In the genomic region with DNA sequence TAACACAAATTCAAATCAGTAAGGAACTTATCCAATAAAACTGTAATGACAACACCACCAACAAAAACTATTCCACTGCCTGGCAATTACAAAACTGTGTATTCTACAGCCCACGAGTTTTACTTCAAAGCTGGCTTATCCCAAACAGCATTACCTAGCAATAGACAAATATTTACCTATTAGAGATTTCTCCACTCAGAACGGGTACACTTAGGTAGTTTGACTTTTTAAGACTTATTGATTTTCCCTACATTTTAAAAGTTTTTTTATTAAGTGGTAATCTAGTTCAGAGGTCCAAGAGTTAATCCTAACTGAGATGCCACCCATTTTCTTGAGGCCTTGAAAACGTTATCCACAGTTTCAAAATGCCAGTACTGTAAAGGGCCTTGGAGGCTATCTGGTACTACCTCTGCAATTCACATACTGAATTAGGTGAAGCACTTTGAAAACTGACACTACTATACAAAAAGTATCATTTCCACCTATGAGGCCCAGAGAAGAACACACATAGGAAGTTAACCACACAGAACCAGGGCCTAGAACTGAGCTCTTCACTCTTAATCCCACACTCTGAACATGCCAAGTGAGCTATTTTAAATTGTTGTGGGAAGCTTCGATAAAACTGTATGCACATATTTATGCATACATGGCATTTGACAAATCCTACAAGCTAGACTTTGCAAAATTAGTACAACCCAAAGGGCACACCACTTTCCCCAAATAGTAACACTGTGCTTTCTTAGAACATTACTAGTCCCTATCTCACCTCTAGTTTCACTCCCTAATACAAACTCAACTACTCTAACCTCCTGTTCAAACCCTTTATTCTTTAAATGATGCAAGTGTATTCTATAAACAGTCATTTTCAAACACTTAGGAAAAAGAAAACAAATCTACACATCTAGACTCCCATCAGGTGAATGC, we compare ENCODE assay signal across 8 cellular contexts. TPM values are rescaled to one million over a fixed set of nuclear protein-coding genes. Genes with fewer than 3 reads are reported as not detected.
DNase-seq lines count a peak whose midpoint lies in the region; ATAC-seq and TF ChIP-seq lines count a peak whose summit lies in the region.

No MANE protein-coding gene starts in this region.

- H2AK5ac ChIP-seq in mesenchymal stem cell (ENCODE audit: low read length, severe bottlenecking): no peak overlapping the region

- no peak overlapping the region for H2BK12ac ChIP-seq in mesenchymal stem cell (ENCODE audit: low read length in 2 of 2)

- H3K4me1 ChIP-seq in left ventricle myocardium inferior (peaks cover 62% of the 10 kb centered on the region), mesenchymal stem cell (ENCODE audit: control insufficient read depth, insufficient read depth, low read depth, low read length) (peaks cover 7% of the 10 kb centered on the region), vagina (peaks cover 56% of the 10 kb centered on the region)

- H3K4ac ChIP-seq in mesenchymal stem cell (ENCODE audit: low read depth in 1 of 2, low read length in 2 of 2): no peak overlapping the region

- no peak overlapping the region for H2BK15ac ChIP-seq in mesenchymal stem cell (ENCODE audit: low read depth, poor library complexity, severe bottlenecking)

- peak overlapping the region; percentile 95 for H3K4me3 ChIP-seq in left ventricle myocardium inferior
- H3K4me3 ChIP-seq in astrocyte of the spinal cord (ENCODE audit: low read depth, low read length): peak overlapping the region; percentile 69
- peak overlapping the region in 1 of 2 experiments; percentile 87 for H3K4me3 ChIP-seq in mesenchymal stem cell (ENCODE audit: insufficient read depth in 1 of 2, low read depth in 1 of 2, low read length in 2 of 2)
- peak overlapping the region; percentile 94 to 97 for H3K4me3 ChIP-seq in vagina

- H3K36me3 ChIP-seq in left ventricle myocardium inferior: no peaks in the 10 kb centered on the region
- H3K36me3 ChIP-seq in mesenchymal stem cell (ENCODE audit: control insufficient read depth in 1 of 2, insufficient read depth in 2 of 2, low read depth in 1 of 2, low read length in 2 of 2): no peaks in the 10 kb centered on the region
- H3K36me3 ChIP-seq in vagina: no peaks in the 10 kb centered on the region

- no peak overlapping the region for H4K91ac ChIP-seq in mesenchymal stem cell (ENCODE audit: low read length)

- TF ChIP-seq POLR2A in vagina (IDR thresholded peaks at IDR 0.05): no peak

- H3K27ac ChIP-seq in left ventricle myocardium inferior (replicated peaks) (peak overlapping the region; percentile 98), mesenchymal stem cell (ENCODE audit: low read length, poor library complexity, severe bottlenecking) (no peak overlapping the region), vagina (peak overlapping the region; percentile 98)

- no peak overlapping the region for H3K14ac ChIP-seq in mesenchymal stem cell (ENCODE audit: low read length in 2 of 2)

- H4K8ac ChIP-seq in mesenchymal stem cell (ENCODE audit: low read length): no peak overlapping the region

- no peak for DNase-seq in left ventricle myocardium inferior
- DNase-seq in Right ventricle myocardium superior: no peak
- peak; percentile 14 for DNase-seq in astrocyte of the spinal cord (ENCODE audit: low read depth, low spot score)
- no peak for DNase-seq in mesenchymal stem cell
- DNase-seq in vagina (ENCODE audit: extremely low spot score in 2 of 2): no peak
- no peak for DNase-seq in amygdala (lab: John Stamatoyannopoulos, UW)
- no peak for DNase-seq in MV-4-11 (lab: John Stamatoyannopoulos, UW)
- no peak for DNase-seq in activated CD4-positive, alpha-beta T cell treated with anti-CD3 and anti-CD28 coated beads for 4 hours

- intact Hi-C loops in left ventricle myocardium inferior (cut with micrococcal nuclease) (no loop called here), Right ventricle myocardium superior (cut with DNase I) (no loop called here), vagina (cut with DNase I) (loop anchor here (5.0 kb wide), 1 partner anchor 63 kb away; a partner anchor contains a TSS)

- H3K27me3 ChIP-seq in left ventricle myocardium inferior (ENCODE audit: low read depth) (no peaks in the 10 kb centered on the region), mesenchymal stem cell (ENCODE audit: control insufficient read depth in 1 of 2, insufficient read depth in 1 of 2, low read length in 2 of 2) (no peaks in the 10 kb centered on the region), vagina (no peaks in the 10 kb centered on the region)

- H2BK120ac ChIP-seq in mesenchymal stem cell (ENCODE audit: low read depth, low read length): no peak overlapping the region

- 82% methylated on average over 3 of the region's 4 CpGs for WGBS in mesenchymal stem cell

- H3K23ac ChIP-seq in mesenchymal stem cell (ENCODE audit: low read length in 2 of 2): no peak overlapping the region

- no peak overlapping the region for H3K18ac ChIP-seq in mesenchymal stem cell (ENCODE audit: low read depth in 1 of 2, low read length in 2 of 2)

- H3K9me3 ChIP-seq in left ventricle myocardium inferior (replicated peaks) (no peaks in the 10 kb centered on the region), mesenchymal stem cell (ENCODE audit: control insufficient read depth, low read length) (no peaks in the 10 kb centered on the region), vagina (no peaks in the 10 kb centered on the region)

- H3K4me2 ChIP-seq in mesenchymal stem cell (ENCODE audit: low read length, poor library complexity, severe bottlenecking): peak overlapping the region; percentile 79

- ATAC-seq in Right ventricle myocardium superior (ENCODE audit: poor library complexity): no peak

- no peak overlapping the region for H2BK5ac ChIP-seq in mesenchymal stem cell (ENCODE audit: low read depth, low read length, poor library complexity, severe bottlenecking)

- H3K79me1 ChIP-seq in mesenchymal stem cell (replicated peaks; ENCODE audit: low read length, poor library complexity, severe bottlenecking): peaks cover 13% of the 10 kb centered on the region

- in situ Hi-C loops in astrocyte of the spinal cord (cut with HindIII; ENCODE audit: low sequenced_read_pairs): no loop called here

- H3K9ac ChIP-seq in mesenchymal stem cell (ENCODE audit: low read length): peak overlapping the region; percentile 96

- TF ChIP-seq CTCF in left ventricle myocardium inferior (IDR thresholded peaks at IDR 0.05; ENCODE audit: borderline replicate concordance) (no peak), astrocyte of the spinal cord (IDR thresholded peaks at IDR 0.05; ENCODE audit: low read depth, low read length) (no peak), vagina (IDR thresholded peaks at IDR 0.05) (no peak)

- no peak overlapping the region for H2AFZ ChIP-seq in mesenchymal stem cell (ENCODE audit: low read depth, low read length)

RNA-seq across cellular contexts. Expression of a gene that starts 2.1 kb away (rescaled TPM):
- total RNA-seq in left ventricle myocardium inferior: 35.4 TPM
- total RNA-seq in Right ventricle myocardium superior: 37.3 TPM
- polyA plus RNA-seq in mesenchymal stem cell (2013, experiment 1 of 2): 8.1 TPM
- polyA plus RNA-seq in mesenchymal stem cell (2013, experiment 2 of 2): 8.3 TPM
- total RNA-seq in vagina: 9.6 TPM
